Comparison of ENCODE assay signal across 8 cellular contexts in genomic region chr19:38929929-38930775, GRCh38. TPM values are rescaled to one million over a fixed set of nuclear protein-coding genes. Genes with fewer than 3 reads are reported as not detected.
DNase-seq lines count a peak whose midpoint lies in the region; ATAC-seq and TF ChIP-seq lines count a peak whose summit lies in the region.

TSS of gene SARS2 (minus strand) at chr19:38930763. CDS start at chr19:38930736, 27 bp downstream.

- ATAC-seq in GM21786 (IDR thresholded peaks at IDR 0.05; ENCODE audit: unreplicated experiment) (peak; percentile 55), esophagus mucosa (peak; percentile 90)
- ATAC-seq in activated T-cell treated with anti-CD3 and anti-CD28 coated beads, Interleukin-2, amount 50 U/mL, for 4 hours = peak; percentile 63 to 65

- H3K4me1 ChIP-seq in KMS-11 (ENCODE audit: low read depth, poor library complexity, severe bottlenecking) (peaks cover 18% of the 10 kb centered on the region), muscle layer of colon (ENCODE audit: insufficient read depth, low read length) (peaks cover 20% of the 10 kb centered on the region)

- H3K36me3 ChIP-seq in KMS-11 (ENCODE audit: insufficient read depth) = 0 out of 2 replicates have a peak, but pooled peaks cover 7% of the 10 kb centered on the region
- peaks cover 9% of the 10 kb centered on the region for H3K36me3 ChIP-seq in muscle layer of colon (ENCODE audit: insufficient read depth, low read length)

- peak within 1 kb of the TSS; percentile 82 for H2AFZ ChIP-seq in KMS-11 (ENCODE audit: low read depth)

- H3K4me1 Mint-ChIP-seq in activated T-cell treated with anti-CD3 and anti-CD28 coated beads, Interleukin-2, amount 50 U/mL, for 4 hours (ENCODE audit: low read depth) = peaks cover 43% of the 10 kb centered on the region

- H3K9me3 ChIP-seq in muscle layer of colon (ENCODE audit: low read length) = no peaks in the 10 kb centered on the region

- peak within 1 kb of the TSS; percentile 78 for H3K9ac ChIP-seq in KMS-11
- peak within 1 kb of the TSS; percentile 64 for H3K9ac ChIP-seq in muscle layer of colon (ENCODE audit: low read length)

- no peaks in the 10 kb centered on the region for H3K27me3 ChIP-seq in KMS-11 (ENCODE audit: insufficient read depth, low read depth)
- no peaks in the 10 kb centered on the region for H3K27me3 ChIP-seq in muscle layer of colon (ENCODE audit: control insufficient read depth in 1 of 2, insufficient read depth in 2 of 2, low read length in 2 of 2)

- no peaks in the 10 kb centered on the region for H4K20me1 ChIP-seq in KMS-11 (ENCODE audit: insufficient read depth)

- TF ChIP-seq CTCF in KMS-11 (conservative IDR thresholded peaks at IDR 0.05; ENCODE audit: low read depth, low read length) = peak; percentile 99

- peaks cover 23% of the 10 kb centered on the region for H3K36me3 Mint-ChIP-seq in activated T-cell treated with anti-CD3 and anti-CD28 coated beads, Interleukin-2, amount 50 U/mL, for 4 hours (ENCODE audit: insufficient read depth)

- H3K4me3 Mint-ChIP-seq in activated T-cell treated with anti-CD3 and anti-CD28 coated beads, Interleukin-2, amount 50 U/mL, for 4 hours = peak within 1 kb of the TSS; percentile 98

- DNase-seq in DMS79 (lab: John Stamatoyannopoulos, UW) = peak; percentile 90
- DNase-seq in activated T-cell treated with anti-CD3 and anti-CD28 coated beads, Interleukin-2, amount 50 U/mL, for 4 hours = peak; percentile 91
- DNase-seq in stimulated activated CD8-positive, alpha-beta memory T cell treated with anti-CD3 and anti-CD28 coated beads, Interleukin-7, amount 100 ng/mL, for 4 hours (ENCODE audit: low read depth in 2 of 2) = peak; percentile 82 to 85

- peaks cover 20% of the 10 kb centered on the region for H3K79me2 ChIP-seq in KMS-11 (ENCODE audit: insufficient read depth, low read depth)

- H3K4me2 ChIP-seq in KMS-11 = peak within 1 kb of the TSS; percentile 91

- H3K27ac ChIP-seq in KMS-11 (peak within 1 kb of the TSS; percentile 73), muscle layer of colon (ENCODE audit: low read depth, low read length) (peak within 1 kb of the TSS; percentile 70)

- no peaks in the 10 kb centered on the region for H3K9me3 Mint-ChIP-seq in activated T-cell treated with anti-CD3 and anti-CD28 coated beads, Interleukin-2, amount 50 U/mL, for 4 hours

- H3K4me3 ChIP-seq in KMS-11 (IDR thresholded peaks at IDR 0.05; ENCODE audit: insufficient read depth, low read depth, low read length) (no peak within 1 kb of the TSS), muscle layer of colon (ENCODE audit: low read depth in 1 of 2, low read length in 2 of 2) (peak within 1 kb of the TSS; percentile 79 to 94)

- no peaks in the 10 kb centered on the region for H3K27me3 Mint-ChIP-seq in activated T-cell treated with anti-CD3 and anti-CD28 coated beads, Interleukin-2, amount 50 U/mL, for 4 hours (ENCODE audit: low read depth)

TF ChIP-seq in PFSK-1, 5 proteins besides CTCF, POLR2A, EP300 and RAD21:
- peak; percentile 90; the same call in 1 of the 2 replicates for TF ChIP-seq POLR2AphosphoS5 (IDR thresholded peaks at IDR 0.05; ENCODE audit: low read depth, low read length)
- no peak for TF ChIP-seq FOXP2 (optimal IDR thresholded peaks at IDR 0.05; ENCODE audit: borderline replicate concordance, extremely low read depth, extremely low read length, insufficient read depth)
- peak; percentile 82; the same call in 1 of the 2 replicates for TF ChIP-seq TAF1 (IDR thresholded peaks at IDR 0.05; ENCODE audit: borderline replicate concordance, insufficient read depth, low read length)

RNA-seq across cellular contexts. Expression of gene SARS2, which starts in this region (rescaled TPM):
- polyA plus RNA-seq in PFSK-1 (2012; ENCODE audit: insufficient read length, low read depth) = 70.0 TPM
- total RNA-seq in activated T-cell treated with anti-CD3 and anti-CD28 coated beads, Interleukin-2, amount 50 U/mL, for 4 hours = 10 to 100 TPM; 42.5 to 49.5 (median 46.8) TPM
- total RNA-seq in esophagus mucosa = 24.1 TPM
